Comparison of ENCODE assay signal across 8 cellular contexts in genomic region chr9:112819635-112820496, GRCh38.
DNase-seq lines count a peak whose midpoint lies in the region; ATAC-seq and TF ChIP-seq lines count a peak whose summit lies in the region.

No MANE protein-coding gene starts in this region.

- H3K4me1 Mint-ChIP-seq in CD14-positive monocyte (peaks cover 10% of the 10 kb centered on the region), naive B cell (peaks cover 11 to 33% (median 33%) of the 10 kb centered on the region in 3 donors)

- H3K79me2 ChIP-seq in PC-3 (ENCODE audit: low read length), result no peaks in the 10 kb centered on the region

- H3K27me3 Mint-ChIP-seq in CD14-positive monocyte (ENCODE audit: low read depth in 3 of 3) (peaks cover 0 to 2% (median 0%) of the 10 kb centered on the region in 3 donors), naive B cell (no peaks in the 10 kb centered on the region)

- TF ChIP-seq CTCF in CD14-positive monocyte (IDR thresholded peaks at IDR 0.05), result peak; percentile 54
- peak; percentile 78 for TF ChIP-seq CTCF in PC-3 (conservative IDR thresholded peaks at IDR 0.05; ENCODE audit: low read depth, low read length)

- H3K27me3 ChIP-seq in PC-3 (ENCODE audit: low read length), result no peaks in the 10 kb centered on the region

- H3K4me2 ChIP-seq in PC-3 (ENCODE audit: low read length), result no peak overlapping the region

- no peak overlapping the region for H3K4me3 ChIP-seq in Jurkat, Clone E6-1 (ENCODE audit: low read length)
- H3K4me3 ChIP-seq in PC-3 (ENCODE audit: low read length), result no peak overlapping the region

- H3K4me3 Mint-ChIP-seq in CD14-positive monocyte (no peak overlapping the region), naive B cell (peak overlapping the region in 2 of 8 donors; percentile 67 to 72)

- peaks cover 0 to 6% (median 5%) of the 10 kb centered on the region in 7 donors for H3K9me3 Mint-ChIP-seq in CD14-positive monocyte
- H3K9me3 Mint-ChIP-seq in naive B cell, result no peaks in the 10 kb centered on the region

- no peaks in the 10 kb centered on the region for H3K36me3 ChIP-seq in PC-3 (ENCODE audit: low read depth, low read length)

- intact Hi-C loops in CD14-positive monocyte (cut with micrococcal nuclease), result no loop called here
- intact Hi-C loops in PC-3 (cut with micrococcal nuclease), result loop anchor here (5.0 kb wide), 1 partner anchor 103 kb away; the partner anchor contains the start of gene INIP

- H3K4me1 ChIP-seq in PC-3 (ENCODE audit: insufficient read depth, low read length), result no peaks in the 10 kb centered on the region

- POLR2A ChIA-PET in PC-3 (lab: Charles Lee; ENCODE audit: unreplicated experiment), result no interaction called here

- peaks cover 47 to 65% of the 10 kb centered on the region in 2 donors for H3K36me3 Mint-ChIP-seq in CD14-positive monocyte
- peaks cover 7 to 17% of the 10 kb centered on the region in 2 donors for H3K36me3 Mint-ChIP-seq in naive B cell

- H2AFZ ChIP-seq in PC-3 (ENCODE audit: low read length), result no peak overlapping the region

- no peak overlapping the region for H3K9ac ChIP-seq in PC-3 (ENCODE audit: low read length)

- H3F3A ChIP-seq in PC-3 (ENCODE audit: low read length, unreplicated experiment), result no peaks in the 10 kb centered on the region

- DNase-seq in CD14-positive monocyte (ENCODE audit: low spot score) (no peak), PC-3 (peak; percentile 65), epidermal melanocyte (ENCODE audit: insufficient read length, low spot score) (peak; percentile 45), naive B cell (peak; percentile 31)
- DNase-seq in Jurkat, Clone E6-1 (ENCODE audit: low read depth, low spot score), result peak; percentile 15

- H3K27ac Mint-ChIP-seq in CD14-positive monocyte (peak overlapping the region in 4 of 7 donors; percentile 27 to 64 (median 44)), naive B cell (peak overlapping the region in 2 of 6 donors; percentile 21 to 86)

- CTCF ChIA-PET in PC-3 (lab: Charles Lee), result interaction anchor here (0.6 to 1.0 kb wide), 3 partner anchors 114 to 387 kb away, joined by 3 to 5 read pairs (median 3); no protein-coding TSS in a partner anchor

- no peaks in the 10 kb centered on the region for H3K9me3 ChIP-seq in PC-3 (ENCODE audit: low read length)

- no TSS peak for BruUV-seq in PC-3 (replicated peaks; lab: Mats Ljungman, UMichigan)

- H3K27ac ChIP-seq in PC-3 (ENCODE audit: low read length), result no peak overlapping the region

- ATAC-seq in GM18867 (IDR thresholded peaks at IDR 0.05; ENCODE audit: unreplicated experiment) (peak; percentile 85), PC-3 (peak; percentile 97), naive B cell (ENCODE audit: low read depth in 2 of 2) (peak; percentile 68 to 80), HG03196 (IDR thresholded peaks at IDR 0.05; ENCODE audit: unreplicated experiment) (no peak), HG02970 (IDR thresholded peaks at IDR 0.05; ENCODE audit: low FRiP score, unreplicated experiment) (no peak)

- no peaks in the 10 kb centered on the region for H3K9me2 ChIP-seq in PC-3 (replicated peaks; ENCODE audit: low read length)

- H4K20me1 ChIP-seq in PC-3 (ENCODE audit: low read length), result no peaks in the 10 kb centered on the region

Comparison
In these comparisons a context has a peak if more than half of its experiments do, and no peak if none do; other contexts are left out.
1. ATAC-seq: peak in GM18867 (single experiment), PC-3 (single experiment) and naive B cell (2 of 2); none in HG03196 (single experiment) and HG02970 (single experiment).